In the genomic region with DNA sequence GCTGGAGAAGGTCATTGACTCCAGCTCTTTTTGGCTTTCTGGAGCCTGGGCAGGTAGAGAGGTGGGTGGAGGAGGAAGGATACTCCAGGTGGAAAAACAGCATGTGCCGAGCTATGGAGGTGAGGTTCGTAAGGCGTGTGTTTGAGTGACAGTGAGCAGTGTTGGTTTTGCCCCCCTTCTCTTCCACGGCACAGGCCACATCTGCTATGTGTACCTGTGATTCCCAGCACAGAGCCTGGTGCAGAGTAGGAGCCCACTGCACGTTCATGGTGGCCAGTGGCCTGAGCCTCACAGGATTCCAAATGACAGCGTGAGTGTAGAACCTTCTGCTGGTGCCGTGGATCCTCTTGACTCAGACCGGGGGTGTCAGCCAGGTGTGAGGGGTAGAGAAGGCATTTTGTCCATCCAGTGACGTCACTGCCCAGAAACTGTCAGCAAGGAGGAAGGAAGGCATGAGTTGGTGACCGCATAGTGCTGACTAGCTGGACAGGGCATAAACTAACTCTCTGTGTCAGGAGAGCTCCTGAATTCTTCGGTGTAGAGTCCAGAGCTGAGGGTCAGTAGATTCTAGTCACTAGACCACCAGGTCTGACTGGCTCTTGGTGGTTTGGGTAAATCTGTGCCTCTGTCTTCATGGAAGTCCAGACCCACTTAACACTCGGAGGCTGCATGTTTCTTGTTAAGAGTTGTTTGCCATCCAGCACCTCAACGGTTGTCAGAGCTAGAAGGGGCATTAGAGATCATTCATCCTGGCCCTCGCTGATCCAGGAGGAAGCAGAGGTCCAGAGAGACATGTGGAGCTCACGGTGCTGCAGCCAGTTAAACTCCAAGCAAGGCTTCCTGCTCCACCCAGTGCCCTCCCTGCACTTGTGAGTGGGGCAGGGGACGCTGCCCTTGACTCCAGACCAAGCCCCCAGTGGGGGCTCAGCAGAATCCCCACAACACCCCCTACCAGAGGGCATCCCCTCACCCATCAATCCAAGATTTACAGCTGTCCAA, we compare ENCODE assay signal across 1 cellular context.
TF ChIP-seq lines count a peak whose summit lies in the region.

No MANE protein-coding gene starts in this region.

TF ChIP-seq in IMR-90, 13 proteins besides CTCF, POLR2A, EP300 and RAD21 (continued from another document):
- TF ChIP-seq MXI1 (IDR thresholded peaks at IDR 0.05; ENCODE audit: borderline replicate concordance, low read depth, low read length) (no peak), SMC3 (IDR thresholded peaks at IDR 0.05; ENCODE audit: low read depth, low read length) (no peak), CHD1 (IDR thresholded peaks at IDR 0.05; ENCODE audit: low read depth, low read length) (no peak), CEBPB (IDR thresholded peaks at IDR 0.05; ENCODE audit: low read depth, low read length) (no peak), MAFK (IDR thresholded peaks at IDR 0.05; ENCODE audit: low read depth, low read length) (no peak), FOS (IDR thresholded peaks at IDR 0.05; ENCODE audit: low read depth, low read length) (no peak), RCOR1 (IDR thresholded peaks at IDR 0.05; ENCODE audit: insufficient replicate concordance, low read length) (no peak), RFX5 (IDR thresholded peaks at IDR 0.05; ENCODE audit: low read depth, low read length) (no peak), BHLHE40 (IDR thresholded peaks at IDR 0.05; ENCODE audit: low read depth, low read length) (no peak), NFE2L2 (IDR thresholded peaks at IDR 0.05; ENCODE audit: low read depth, low read length) (no peak)
- TF ChIP-seq, protein P1, sequence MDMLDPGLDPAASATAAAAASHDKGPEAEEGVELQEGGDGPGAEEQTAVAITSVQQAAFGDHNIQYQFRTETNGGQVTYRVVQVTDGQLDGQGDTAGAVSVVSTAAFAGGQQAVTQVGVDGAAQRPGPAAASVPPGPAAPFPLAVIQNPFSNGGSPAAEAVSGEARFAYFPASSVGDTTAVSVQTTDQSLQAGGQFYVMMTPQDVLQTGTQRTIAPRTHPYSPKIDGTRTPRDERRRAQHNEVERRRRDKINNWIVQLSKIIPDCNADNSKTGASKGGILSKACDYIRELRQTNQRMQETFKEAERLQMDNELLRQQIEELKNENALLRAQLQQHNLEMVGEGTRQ (IDR thresholded peaks at IDR 0.05; ENCODE audit: low read depth, low read length) = no peak
- TF ChIP-seq, protein P2, sequence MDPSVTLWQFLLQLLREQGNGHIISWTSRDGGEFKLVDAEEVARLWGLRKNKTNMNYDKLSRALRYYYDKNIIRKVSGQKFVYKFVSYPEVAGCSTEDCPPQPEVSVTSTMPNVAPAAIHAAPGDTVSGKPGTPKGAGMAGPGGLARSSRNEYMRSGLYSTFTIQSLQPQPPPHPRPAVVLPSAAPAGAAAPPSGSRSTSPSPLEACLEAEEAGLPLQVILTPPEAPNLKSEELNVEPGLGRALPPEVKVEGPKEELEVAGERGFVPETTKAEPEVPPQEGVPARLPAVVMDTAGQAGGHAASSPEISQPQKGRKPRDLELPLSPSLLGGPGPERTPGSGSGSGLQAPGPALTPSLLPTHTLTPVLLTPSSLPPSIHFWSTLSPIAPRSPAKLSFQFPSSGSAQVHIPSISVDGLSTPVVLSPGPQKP (IDR thresholded peaks at IDR 0.05; ENCODE audit: borderline replicate concordance, low read depth, low read length) = no peak
